In the genomic region with DNA sequence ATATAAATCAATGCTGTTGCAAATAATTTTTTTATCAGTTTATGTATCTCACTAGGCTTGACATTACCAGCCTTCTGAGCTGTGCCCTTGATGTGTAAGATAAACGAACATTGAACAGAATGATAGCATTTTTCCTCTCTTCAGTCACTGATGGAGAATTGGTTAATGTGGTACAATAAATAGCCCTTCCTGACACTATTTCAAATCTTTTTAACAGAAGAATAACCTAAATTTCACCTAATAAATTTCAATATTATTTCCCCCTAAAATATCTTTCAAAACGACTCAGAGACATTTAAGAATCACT, we compare ENCODE assay signal across 8 cellular contexts. TPM values are rescaled to one million over a fixed set of nuclear protein-coding genes. Genes with fewer than 3 reads are reported as not detected.
DNase-seq lines count a peak whose midpoint lies in the region; ATAC-seq and TF ChIP-seq lines count a peak whose summit lies in the region.

No MANE protein-coding gene starts in this region.

- H3K4me1 ChIP-seq in sigmoid colon = peaks cover 0 to 14% (median 11%) of the 10 kb centered on the region in 4 donors
- H3K4me1 ChIP-seq in vagina = peaks cover 12% of the 10 kb centered on the region

- TF ChIP-seq POLR2A in sigmoid colon (IDR thresholded peaks at IDR 0.05) = no peak
- TF ChIP-seq POLR2A in vagina (IDR thresholded peaks at IDR 0.05) = no peak

- DNase-seq in NCI-H2227 treated with DMSO at 0.1 percent for 48 hours (lab: John Stamatoyannopoulos, UW) = peak; percentile 25
- DNase-seq in NCI-H2227 (lab: John Stamatoyannopoulos, UW; ENCODE audit: unreplicated experiment) = no peak
- no peak for DNase-seq in T-helper 17 cell
- peak; percentile 24 for DNase-seq in fibroblast of peridontal ligament (ENCODE audit: extremely low read depth)
- no peak for DNase-seq in sigmoid colon
- DNase-seq in vagina (ENCODE audit: extremely low spot score in 2 of 2) = no peak
- no peak for DNase-seq in NCI-H2081 (lab: John Stamatoyannopoulos, UW)

- H3K36me3 ChIP-seq in sigmoid colon (no peaks in the 10 kb centered on the region), vagina (no peaks in the 10 kb centered on the region)

- H3K9me3 ChIP-seq in T-helper 17 cell (ENCODE audit: control insufficient read depth, low read length, poor library complexity, severe bottlenecking) (no peaks in the 10 kb centered on the region), sigmoid colon (peaks cover 0 to 8% (median 0%) of the 10 kb centered on the region in 4 donors), vagina (no peaks in the 10 kb centered on the region)

- no peaks in the 10 kb centered on the region for H3K36me3 Mint-ChIP-seq in T-helper 17 cell (ENCODE audit: low read depth)

- peak overlapping the region in 3 of 4 donors; percentile 88 to 95 (median 93) for H3K4me3 ChIP-seq in sigmoid colon
- H3K4me3 ChIP-seq in vagina = peak overlapping the region in 1 of 2 donors; percentile 60

- H3K27ac ChIP-seq in sigmoid colon = peak overlapping the region in 3 of 4 donors; percentile 97 to 100 (median 99)
- H3K27ac ChIP-seq in vagina = no peak overlapping the region

- H3K27me3 ChIP-seq in sigmoid colon (no peaks in the 10 kb centered on the region), vagina (no peaks in the 10 kb centered on the region)

- H3K27me3 Mint-ChIP-seq in T-helper 17 cell = no peaks in the 10 kb centered on the region

- no peak for TF ChIP-seq CTCF in sigmoid colon (IDR thresholded peaks at IDR 0.05)
- no peak for TF ChIP-seq CTCF in vagina (IDR thresholded peaks at IDR 0.05)

- H3K27ac Mint-ChIP-seq in T-helper 17 cell = peak overlapping the region; percentile 97

- H3K4me1 Mint-ChIP-seq in T-helper 17 cell = peaks cover 24% of the 10 kb centered on the region

- peak overlapping the region; percentile 92 for H3K4me3 Mint-ChIP-seq in T-helper 17 cell

- WGBS in sigmoid colon, 2 donors = 23 to 47% methylated on average over 2 of the region's 2 CpGs

- no peak for TF ChIP-seq EP300 in sigmoid colon (IDR thresholded peaks at IDR 0.05)

- ATAC-seq in T-helper 17 cell = no peak
- ATAC-seq in activated CD4-positive, CD25-positive, alpha-beta regulatory T cell treated with anti-CD3 and anti-CD28 coated beads, Interleukin-2, amount 50 U/mL, for 24 hours = no peak

- intact Hi-C loops in sigmoid colon (cut with DNase I) (no loop called here), vagina (cut with DNase I) (no loop called here)

RNA-seq across cellular contexts. Expression of a gene that starts 2.2 kb away (rescaled TPM):
- total RNA-seq in T-helper 17 cell (100 to 1,000 TPM; 123 to 158 TPM), sigmoid colon (10 to 100 TPM; 27.6 to 39.1 (median 34.4) TPM), vagina (24.6 TPM)
- polyA plus RNA-seq in sigmoid colon = 10 to 100 TPM in 1 of 3 donors, 1 to 10 TPM in 2; 4.8 to 21.4 (median 5.5) TPM

Comparison
In these comparisons a context has a peak if more than half of its experiments do, and no peak if none do; other contexts are left out.
1. DNase-seq: peak in NCI-H2227 treated with DMSO at 0.1 percent for 48 hours (single experiment) and fibroblast of peridontal ligament (single experiment); none in NCI-H2227 (single experiment), T-helper 17 cell (0 of 3), sigmoid colon (single experiment), vagina (0 of 2) and NCI-H2081 (0 of 2).